In genomic region chr6:138263963-138264362, GRCh38 we compare ENCODE assay signal across 34 cellular contexts. TPM values are rescaled to one million over a fixed set of nuclear protein-coding genes. Genes with fewer than 3 reads are reported as not detected.
"Had no signal": no experiment of that assay in that cellular context is flagged by ENCODE, and none has a peak within 500 bp of the region (broad histone marks: within the 10 kb centered on the region; RNA-seq: fewer than 3 reads in every experiment).

No MANE protein-coding gene starts in this region.

- ATAC-seq: activated CD8-positive, alpha-beta T cell treated with anti-CD3 and anti-CD28 coated beads for 36 hours; activated T-cell treated with anti-CD3 and anti-CD28 coated beads, Interleukin-2, amount 50 U/mL, for 72 hours; activated T-helper 17 cell treated with anti-CD3 and anti-CD28 coated beads, Interleukin-2, amount 50 U/mL, for 72 hours; body of pancreas; PC-3 had no signal

- H3K4me1 ChIP-seq: breast epithelium, Peyer's patch, SJSA1 had no signal

- H3K4me3 ChIP-seq: body of pancreas, breast epithelium, K562, Peyer's patch, SJSA1 had no signal

- DNase-seq: activated CD4-positive, alpha-beta T cell treated with anti-CD3 and anti-CD28 coated beads, Interleukin-2, amount 10 ng/mL, durations not matched to agents 24 days and 14 days; activated CD4-positive, alpha-beta T cell treated with anti-CD3 and anti-CD28 coated beads, Interleukin-2, amount 50 U/mL, for 4 hours; activated CD8-positive, alpha-beta T cell treated with anti-CD3 and anti-CD28 coated beads for 36 hours; activated effector memory CD4-positive, alpha-beta T cell treated with anti-CD3 and anti-CD28 coated beads, Interleukin-2, amount 50 U/mL, for 16 hours; activated naive CD4-positive, alpha-beta T cell; activated naive CD4-positive, alpha-beta T cell treated with anti-CD3 and anti-CD28 coated beads, Interleukin-2, amount 50 U/mL, for 16 hours; activated naive CD8-positive, alpha-beta T cell treated with anti-CD3 and anti-CD28 coated beads for 36 hours; activated T-cell treated with anti-CD3 and anti-CD28 coated beads, Interleukin-2, amount 50 U/mL, for 1 hour; activated T-cell treated with anti-CD3 and anti-CD28 coated beads, Interleukin-2, amount 50 U/mL, for 72 hours; amniotic stem cell; body of pancreas; Karpas-422; NCI-H1048; NCI-H1105 treated with DMSO at 0.1 percent for 48 hours; NCI-H1436; NCI-H1694; NCI-H1930; NCI-H2081 treated with DMSO at 0.1 percent for 48 hours; NCI-H2171; NCI-H510A; NCI-H526; NCI-H748 treated with DMSO at 0.1 percent for 48 hours; NK-92 treated with Interleukin-12 subunit alpha and Interleukin-12 subunit beta, amount 100 ng/mL, for 24 hours; PC-3; Peyer's patch; SHP77 treated with DMSO at 0.1 percent for 48 hours; SK-N-SH had no signal

- H3K27ac ChIP-seq: body of pancreas, breast epithelium, Peyer's patch, SJSA1 had no signal

- H3K9me3 ChIP-seq: body of pancreas, breast epithelium, Peyer's patch, SJSA1, SK-N-SH had no signal

- H3K36me3 ChIP-seq: breast epithelium, Peyer's patch, SJSA1 had no signal

- H3K27me3 ChIP-seq: body of pancreas, breast epithelium, Peyer's patch, SJSA1 had no signal

RNA-seq across cellular contexts. Expression of gene PBOV1, which starts 45.7 kb away (rescaled TPM):
- total RNA-seq: activated CD4-positive, alpha-beta T cell treated with anti-CD3 and anti-CD28 coated beads, Interleukin-2, amount 10 ng/mL, durations not matched to agents 24 days and 14 days; activated CD8-positive, alpha-beta memory T cell treated with anti-CD3 and anti-CD28 coated beads for 36 hours; activated CD8-positive, alpha-beta T cell treated with anti-CD3 and anti-CD28 coated beads for 36 hours; activated naive CD8-positive, alpha-beta T cell treated with anti-CD3 and anti-CD28 coated beads for 36 hours; activated T-cell treated with anti-CD3 and anti-CD28 coated beads, Interleukin-2, amount 50 U/mL, for 72 hours; activated T-helper 17 cell treated with anti-CD3 and anti-CD28 coated beads, Interleukin-2, amount 50 U/mL, for 72 hours; astrocyte; body of pancreas; breast epithelium; K562; MCF 10A; PC-3; Peyer's patch; SJSA1 had no signal
- polyA plus RNA-seq: K562, SK-N-SH had no signal
